In the genomic region with DNA sequence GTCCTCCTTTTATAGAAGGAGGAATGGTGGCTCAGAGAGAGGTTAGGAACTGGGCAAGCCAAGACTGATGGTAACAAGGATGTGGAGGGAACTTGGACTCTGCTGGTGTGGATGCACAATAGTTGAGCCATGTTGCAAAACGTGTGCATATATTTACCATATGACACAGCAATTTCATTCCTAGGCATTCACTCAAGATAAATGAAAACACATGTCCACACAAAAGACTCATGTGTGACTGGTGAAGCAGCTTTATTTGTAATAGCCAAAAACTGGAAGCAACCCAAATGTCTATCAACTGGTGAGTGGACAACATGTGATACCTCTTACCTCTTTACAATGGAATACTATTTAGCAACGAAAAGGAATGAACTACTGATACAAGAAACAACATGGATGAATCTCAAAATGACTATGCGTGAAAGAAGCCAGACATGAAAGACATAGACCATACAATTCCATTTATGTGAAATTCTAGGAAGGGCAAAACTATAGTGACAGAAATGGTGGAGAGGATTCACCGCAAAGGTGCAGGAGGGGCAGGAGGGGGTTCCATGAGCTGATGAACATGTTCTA, we compare ENCODE assay signal across 2 cellular contexts.
TF ChIP-seq lines count a peak whose summit lies in the region.

No MANE protein-coding gene starts in this region.

TF ChIP-seq in SK-N-SH treated with all-trans-retinoic acid at 6 μM for 48 hours, 23 proteins besides CTCF, POLR2A, EP300 and RAD21 (continued from another document):
- TF ChIP-seq TOX (CRISPR knock-in tag; IDR thresholded peaks at IDR 0.05; ENCODE audit: borderline replicate concordance) (no peak), BACH2 (CRISPR knock-in tag; IDR thresholded peaks at IDR 0.05; ENCODE audit: borderline replicate concordance) (peak; percentile 69; the same call in 1 of the 2 replicates)
TF ChIP-seq in SK-N-SH treated with all-trans-retinoic acid at 6 μM for 48 hours: peak in this region for 2.

TF ChIP-seq in SK-N-SH, 30 proteins besides CTCF, POLR2A, EP300 and RAD21 (continued from another document):
- TF ChIP-seq YY1 (IDR thresholded peaks at IDR 0.05; ENCODE audit: low read depth) (no peak), TCF12 (IDR thresholded peaks at IDR 0.05) (no peak), SMC3 (IDR thresholded peaks at IDR 0.05; ENCODE audit: low read depth, low read length) (no peak), FOSL2 (IDR thresholded peaks at IDR 0.05; ENCODE audit: borderline replicate concordance, low read depth) (no peak), RFX5 (IDR thresholded peaks at IDR 0.05; ENCODE audit: low read length) (no peak), ELF1 (IDR thresholded peaks at IDR 0.05) (no peak), POLR2AphosphoS5 (IDR thresholded peaks at IDR 0.05; ENCODE audit: low read depth, low read length) (no peak), EZH2phosphoT487 (IDR thresholded peaks at IDR 0.05; ENCODE audit: borderline replicate concordance, low read depth) (no peak), GATA2 (CRISPR knock-in tag; IDR thresholded peaks at IDR 0.05) (no peak), MXI1 (IDR thresholded peaks at IDR 0.05; ENCODE audit: low read depth, low read length) (no peak), CHD2 (IDR thresholded peaks at IDR 0.05; ENCODE audit: low read length, partially characterized antibody) (no peak), FOXM1 (IDR thresholded peaks at IDR 0.05; ENCODE audit: low read depth) (no peak), NFIC (IDR thresholded peaks at IDR 0.05; ENCODE audit: borderline replicate concordance) (no peak), TAF1 (IDR thresholded peaks at IDR 0.05; ENCODE audit: borderline replicate concordance, low read depth, low read length) (no peak), RXRA (IDR thresholded peaks at IDR 0.05; ENCODE audit: borderline replicate concordance, low read depth) (no peak)
- TF ChIP-seq, protein P1, sequence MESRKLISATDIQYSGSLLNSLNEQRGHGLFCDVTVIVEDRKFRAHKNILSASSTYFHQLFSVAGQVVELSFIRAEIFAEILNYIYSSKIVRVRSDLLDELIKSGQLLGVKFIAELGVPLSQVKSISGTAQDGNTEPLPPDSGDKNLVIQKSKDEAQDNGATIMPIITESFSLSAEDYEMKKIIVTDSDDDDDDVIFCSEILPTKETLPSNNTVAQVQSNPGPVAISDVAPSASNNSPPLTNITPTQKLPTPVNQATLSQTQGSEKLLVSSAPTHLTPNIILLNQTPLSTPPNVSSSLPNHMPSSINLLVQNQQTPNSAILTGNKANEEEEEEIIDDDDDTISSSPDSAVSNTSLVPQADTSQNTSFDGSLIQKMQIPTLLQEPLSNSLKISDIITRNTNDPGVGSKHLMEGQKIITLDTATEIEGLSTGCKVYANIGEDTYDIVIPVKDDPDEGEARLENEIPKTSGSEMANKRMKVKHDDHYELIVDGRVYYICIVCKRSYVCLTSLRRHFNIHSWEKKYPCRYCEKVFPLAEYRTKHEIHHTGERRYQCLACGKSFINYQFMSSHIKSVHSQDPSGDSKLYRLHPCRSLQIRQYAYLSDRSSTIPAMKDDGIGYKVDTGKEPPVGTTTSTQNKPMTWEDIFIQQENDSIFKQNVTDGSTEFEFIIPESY (IDR thresholded peaks at IDR 0.05; ENCODE audit: borderline replicate concordance, low read depth): no peak
- TF ChIP-seq, protein P2, sequence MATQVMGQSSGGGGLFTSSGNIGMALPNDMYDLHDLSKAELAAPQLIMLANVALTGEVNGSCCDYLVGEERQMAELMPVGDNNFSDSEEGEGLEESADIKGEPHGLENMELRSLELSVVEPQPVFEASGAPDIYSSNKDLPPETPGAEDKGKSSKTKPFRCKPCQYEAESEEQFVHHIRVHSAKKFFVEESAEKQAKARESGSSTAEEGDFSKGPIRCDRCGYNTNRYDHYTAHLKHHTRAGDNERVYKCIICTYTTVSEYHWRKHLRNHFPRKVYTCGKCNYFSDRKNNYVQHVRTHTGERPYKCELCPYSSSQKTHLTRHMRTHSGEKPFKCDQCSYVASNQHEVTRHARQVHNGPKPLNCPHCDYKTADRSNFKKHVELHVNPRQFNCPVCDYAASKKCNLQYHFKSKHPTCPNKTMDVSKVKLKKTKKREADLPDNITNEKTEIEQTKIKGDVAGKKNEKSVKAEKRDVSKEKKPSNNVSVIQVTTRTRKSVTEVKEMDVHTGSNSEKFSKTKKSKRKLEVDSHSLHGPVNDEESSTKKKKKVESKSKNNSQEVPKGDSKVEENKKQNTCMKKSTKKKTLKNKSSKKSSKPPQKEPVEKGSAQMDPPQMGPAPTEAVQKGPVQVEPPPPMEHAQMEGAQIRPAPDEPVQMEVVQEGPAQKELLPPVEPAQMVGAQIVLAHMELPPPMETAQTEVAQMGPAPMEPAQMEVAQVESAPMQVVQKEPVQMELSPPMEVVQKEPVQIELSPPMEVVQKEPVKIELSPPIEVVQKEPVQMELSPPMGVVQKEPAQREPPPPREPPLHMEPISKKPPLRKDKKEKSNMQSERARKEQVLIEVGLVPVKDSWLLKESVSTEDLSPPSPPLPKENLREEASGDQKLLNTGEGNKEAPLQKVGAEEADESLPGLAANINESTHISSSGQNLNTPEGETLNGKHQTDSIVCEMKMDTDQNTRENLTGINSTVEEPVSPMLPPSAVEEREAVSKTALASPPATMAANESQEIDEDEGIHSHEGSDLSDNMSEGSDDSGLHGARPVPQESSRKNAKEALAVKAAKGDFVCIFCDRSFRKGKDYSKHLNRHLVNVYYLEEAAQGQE (IDR thresholded peaks at IDR 0.05; ENCODE audit: low read depth, low read length): no peak
- TF ChIP-seq, protein P3, sequence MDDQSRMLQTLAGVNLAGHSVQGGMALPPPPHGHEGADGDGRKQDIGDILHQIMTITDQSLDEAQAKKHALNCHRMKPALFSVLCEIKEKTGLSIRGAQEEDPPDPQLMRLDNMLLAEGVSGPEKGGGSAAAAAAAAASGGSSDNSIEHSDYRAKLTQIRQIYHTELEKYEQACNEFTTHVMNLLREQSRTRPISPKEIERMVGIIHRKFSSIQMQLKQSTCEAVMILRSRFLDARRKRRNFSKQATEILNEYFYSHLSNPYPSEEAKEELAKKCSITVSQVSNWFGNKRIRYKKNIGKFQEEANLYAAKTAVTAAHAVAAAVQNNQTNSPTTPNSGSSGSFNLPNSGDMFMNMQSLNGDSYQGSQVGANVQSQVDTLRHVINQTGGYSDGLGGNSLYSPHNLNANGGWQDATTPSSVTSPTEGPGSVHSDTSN (IDR thresholded peaks at IDR 0.05): no peak
